Comparison of ENCODE assay signal across 8 cellular contexts in the genomic region with DNA sequence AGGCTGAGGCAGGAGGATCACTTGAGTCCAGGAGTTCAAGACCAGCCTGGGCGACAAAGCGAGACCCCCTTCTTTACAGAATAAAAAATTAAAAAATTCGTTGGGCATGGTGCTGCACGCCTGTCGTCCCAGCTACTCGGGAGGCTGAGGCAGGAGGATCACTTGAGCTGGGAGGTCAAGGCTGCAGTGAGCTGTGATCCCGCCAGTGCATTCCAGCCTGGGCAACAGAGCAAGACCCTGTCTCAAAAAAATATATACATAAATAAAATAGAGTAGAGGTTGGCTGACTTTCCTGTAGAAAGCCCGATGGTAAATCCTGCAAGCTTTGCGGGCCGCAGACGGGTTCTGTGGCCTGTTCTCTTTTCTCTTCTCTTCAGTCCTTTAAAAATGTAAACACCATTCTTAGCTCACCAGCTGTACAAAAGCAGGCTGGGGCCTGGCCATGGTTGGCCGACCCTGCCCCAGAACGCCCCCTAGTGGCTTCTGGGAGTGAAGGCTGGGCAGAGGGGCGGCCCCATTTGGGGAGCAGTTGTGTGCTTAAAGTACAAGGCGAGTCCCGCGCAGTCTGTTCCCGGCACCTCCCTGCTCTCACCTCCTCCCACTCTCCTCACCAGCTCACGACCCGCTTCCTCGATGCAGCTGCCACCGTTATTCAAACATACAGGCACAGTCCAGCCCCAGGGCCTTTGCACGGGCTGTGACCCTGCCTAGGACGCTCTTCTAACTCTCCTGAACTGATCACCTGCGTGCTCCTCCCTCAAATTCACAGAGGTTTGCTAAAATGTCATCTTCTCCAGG.
A peak's percentile ranks its signal among the peaks of the same experiment; 100 is the strongest.
DNase-seq lines count a peak whose midpoint lies in the region; ATAC-seq, FAIRE-seq and TF ChIP-seq lines count a peak whose summit lies in the region.
"Not testable (repeated sequence)": the region's sequence is repeated elsewhere in the genome, so short reads cannot be mapped to it uniquely, and the experiment has no call there.

No MANE protein-coding gene starts in this region.

- not testable (repeated sequence) for H3F3A ChIP-seq in PC-3 (ENCODE audit: low read length, unreplicated experiment)

- not testable (repeated sequence) for FAIRE-seq in A549 (lab: Jason Lieb, UNC)

- DNase-seq in A549 (ENCODE audit: low read depth in 1 of 2, low spot score in 1 of 2), result peak; percentile 28 to 71
- DNase-seq in GM13976 (ENCODE audit: low spot score), result peak; percentile 62
- peak; percentile 46 for DNase-seq in HT1080 (ENCODE audit: low read depth)
- peak; percentile 25 for DNase-seq in PC-3
- peak; percentile 70 for DNase-seq in activated CD4-positive, alpha-beta memory T cell treated with anti-CD3 and anti-CD28 coated beads, Interleukin-2, amount 10 ng/mL, durations not matched to agents 7 days and 5 days
- peak in 1 of 2 donors; percentile 42 for DNase-seq in central memory CD8-positive, alpha-beta T cell (ENCODE audit: low spot score in 2 of 2)
- peak; percentile 38 for DNase-seq in iPS-NIHi11 (ENCODE audit: low spot score)
- DNase-seq in psoas muscle, result not testable (repeated sequence)

- in situ Hi-C loops in GM13976 (cut with MboI; ENCODE audit: low sequenced_read_pairs, unreplicated experiment), result loop anchor here (10.0 to 25.0 kb wide), 2 partner anchors 370 to 603 kb away; a partner anchor contains a TSS

- H3K4me3 ChIP-seq in A549; PC-3 (ENCODE audit: low read length); psoas muscle: not testable (repeated sequence)

- not testable (repeated sequence) for H3K4me1 ChIP-seq in A549; PC-3 (ENCODE audit: insufficient read depth, low read length); psoas muscle

- intact Hi-C loops in PC-3 (cut with micrococcal nuclease); psoas muscle (cut with DNase I): not testable (repeated sequence)

- CTCF ChIA-PET in A549 (lab: Yijun Ruan, JAX), result interaction anchor here (0.6 to 8.1 kb wide), 28 partner anchors 9 to 935 kb away, joined by 3 to 79 read pairs (median 3); a partner anchor contains a TSS
- CTCF ChIA-PET in PC-3 (lab: Charles Lee), result not testable (repeated sequence)
- CTCF ChIA-PET in activated CD4-positive, alpha-beta memory T cell treated with anti-CD3 and anti-CD28 coated beads, Interleukin-2, amount 10 ng/mL, durations not matched to agents 7 days and 5 days (lab: Charles Lee), result interaction anchor here (0.5 to 1.8 kb wide), 11 partner anchors 13 to 380 kb away, joined by 3 to 20 read pairs (median 3); a partner anchor contains a TSS

- H3K4me1 Mint-ChIP-seq in activated CD4-positive, alpha-beta memory T cell treated with anti-CD3 and anti-CD28 coated beads, Interleukin-2, amount 10 ng/mL, durations not matched to agents 7 days and 5 days, result peaks cover 16% of the 10 kb centered on the region
- H3K4me1 Mint-ChIP-seq in central memory CD8-positive, alpha-beta T cell, result peaks cover 46% of the 10 kb centered on the region

- not testable (repeated sequence) for TF ChIP-seq POLR2A in A549 (IDR thresholded peaks at IDR 0.05; ENCODE audit: low read length)

- not testable (repeated sequence) for BruUV-seq in PC-3 (replicated peaks; lab: Mats Ljungman, UMichigan)

- TF ChIP-seq EP300 in A549 (IDR thresholded peaks at IDR 0.05), result not testable (repeated sequence)

- H3K27ac Mint-ChIP-seq in activated CD4-positive, alpha-beta memory T cell treated with anti-CD3 and anti-CD28 coated beads, Interleukin-2, amount 10 ng/mL, durations not matched to agents 7 days and 5 days, result not testable (repeated sequence)
- peak overlapping the region; percentile 64 for H3K27ac Mint-ChIP-seq in central memory CD8-positive, alpha-beta T cell (ENCODE audit: low read depth)

- TF ChIP-seq CTCF in A549 (IDR thresholded peaks at IDR 0.05) (peak; percentile 82), GM13976 (IDR thresholded peaks at IDR 0.05; ENCODE audit: borderline replicate concordance, control extremely low read depth, extremely low read depth, insufficient read depth, missing control alignments) (peak; percentile 52), PC-3 (conservative IDR thresholded peaks at IDR 0.05; ENCODE audit: low read depth, low read length) (peak; percentile 50; the same call in 1 of the 2 replicates), psoas muscle (IDR thresholded peaks at IDR 0.05) (peak; percentile 14)

- H3K36me3 Mint-ChIP-seq in activated CD4-positive, alpha-beta memory T cell treated with anti-CD3 and anti-CD28 coated beads, Interleukin-2, amount 10 ng/mL, durations not matched to agents 7 days and 5 days (ENCODE audit: low read depth); central memory CD8-positive, alpha-beta T cell (ENCODE audit: insufficient read depth): not testable (repeated sequence)

- not testable (repeated sequence) for H3K27me3 ChIP-seq in PC-3 (ENCODE audit: low read length); psoas muscle (ENCODE audit: insufficient read depth in 3 of 3, low read length in 2 of 3)

- not testable (repeated sequence) for H3K9ac ChIP-seq in PC-3 (ENCODE audit: low read length)

- H2AFZ ChIP-seq in PC-3 (ENCODE audit: low read length), result not testable (repeated sequence)

- not testable (repeated sequence) for H3K9me2 ChIP-seq in PC-3 (replicated peaks; ENCODE audit: low read length)

- peaks cover 19% of the 10 kb centered on the region for H3K27me3 Mint-ChIP-seq in activated CD4-positive, alpha-beta memory T cell treated with anti-CD3 and anti-CD28 coated beads, Interleukin-2, amount 10 ng/mL, durations not matched to agents 7 days and 5 days
- not testable (repeated sequence) for H3K27me3 Mint-ChIP-seq in central memory CD8-positive, alpha-beta T cell

- peak; percentile 68 to 75 for TF ChIP-seq RAD21 in A549 (conservative IDR thresholded peaks at IDR 0.05 in 1 of 2, IDR thresholded peaks at IDR 0.05 in 1 of 2)

- H3K79me2 ChIP-seq in PC-3 (ENCODE audit: low read length), result peaks cover 16% of the 10 kb centered on the region

- not testable (repeated sequence) for H3K4me2 ChIP-seq in A549; PC-3 (ENCODE audit: low read length)

- not testable (repeated sequence) for H3K27ac ChIP-seq in A549; PC-3 (ENCODE audit: low read length); psoas muscle

- not testable (repeated sequence) for H3K9me3 ChIP-seq in A549; PC-3 (ENCODE audit: low read length); psoas muscle

- POLR2A ChIA-PET in A549 (lab: Yijun Ruan, JAX); PC-3 (lab: Charles Lee; ENCODE audit: unreplicated experiment); activated CD4-positive, alpha-beta memory T cell treated with anti-CD3 and anti-CD28 coated beads, Interleukin-2, amount 10 ng/mL, durations not matched to agents 7 days and 5 days (lab: Charles Lee): not testable (repeated sequence)

- 64% methylated on average over 25 of the region's 25 CpGs for WGBS in A549 (ENCODE audit: missing lambda C conversion rate)
- WGBS in psoas muscle, 3 donors, result 77 to 79% (median 78%) methylated on average over 25 of the region's 25 CpGs

- not testable (repeated sequence) for H4K20me1 ChIP-seq in PC-3 (ENCODE audit: low read length)

- ATAC-seq in A549 (peak; percentile 64 to 89), PC-3 (peak; percentile 67)
- ATAC-seq in central memory CD8-positive, alpha-beta T cell (replicated peaks; ENCODE audit: extremely low read depth, poor library complexity, severe bottlenecking), result peak; percentile 72
- not testable (repeated sequence) for ATAC-seq in psoas muscle

- H3K4me3 Mint-ChIP-seq in activated CD4-positive, alpha-beta memory T cell treated with anti-CD3 and anti-CD28 coated beads, Interleukin-2, amount 10 ng/mL, durations not matched to agents 7 days and 5 days; central memory CD8-positive, alpha-beta T cell: not testable (repeated sequence)

- not testable (repeated sequence) for H3K36me3 ChIP-seq in PC-3 (ENCODE audit: low read depth, low read length); psoas muscle (ENCODE audit: insufficient read depth in 1 of 2, low read depth in 1 of 2)

- not testable (repeated sequence) for H3K9me3 Mint-ChIP-seq in activated CD4-positive, alpha-beta memory T cell treated with anti-CD3 and anti-CD28 coated beads, Interleukin-2, amount 10 ng/mL, durations not matched to agents 7 days and 5 days; central memory CD8-positive, alpha-beta T cell

TF ChIP-seq in A549, 52 proteins besides CTCF, POLR2A, EP300 and RAD21:
- TF ChIP-seq SMC3 (IDR thresholded peaks at IDR 0.05), result peak; percentile 69
- peak; percentile 86 for TF ChIP-seq KDM1A (IDR thresholded peaks at IDR 0.05; ENCODE audit: low read depth)
- 0 out of 2 replicates have a peak, but pooled peaks have one; percentile 18 for TF ChIP-seq RCOR1 (IDR thresholded peaks at IDR 0.05; ENCODE audit: low read depth, low read length)
- peak; percentile 68; the same call in 1 of the 2 replicates for TF ChIP-seq HDAC2 (IDR thresholded peaks at IDR 0.05)

Comparison
In these comparisons a context has a peak if more than half of its experiments do, and no peak if none do; other contexts are left out.
1. CTCF ChIP-seq: peak in every context shown above with its lines; median percentile 82 in A549; 52 in GM13976; 50 in PC-3; 14 in psoas muscle.